Comparison of ENCODE assay signal across 8 cellular contexts in genomic region chr12:132907789-132908144, GRCh38. TPM values are rescaled to one million over a fixed set of nuclear protein-coding genes. Genes with fewer than 3 reads are reported as not detected.
DNase-seq lines count a peak whose midpoint lies in the region; ATAC-seq, FAIRE-seq and TF ChIP-seq lines count a peak whose summit lies in the region.
"Not testable (repeated sequence)": the region's sequence is repeated elsewhere in the genome, so short reads cannot be mapped to it uniquely, and the experiment has no call there.

No MANE protein-coding gene starts in this region.

- H3F3A ChIP-seq in neural cell (ENCODE audit: insufficient read depth, low read length, poor library complexity, severe bottlenecking), result not testable (repeated sequence)

- not testable (repeated sequence) for TF ChIP-seq CTCF in AG10803 (conservative IDR thresholded peaks at IDR 0.05; ENCODE audit: low read length); GM12878 (IDR thresholded peaks at IDR 0.05 in 2 of 3, conservative IDR thresholded peaks at IDR 0.05 in 1 of 3; ENCODE audit: control insufficient read depth in 2 of 3, extremely low read depth in 1 of 3, insufficient read depth in 1 of 3, low read depth in 3 of 3, low read length in 3 of 3); neural cell (IDR thresholded peaks at IDR 0.05; ENCODE audit: poor library complexity, severe bottlenecking)

- peaks cover 12% of the 10 kb centered on the region; the same call in 1 of the 2 replicates for H3K9me3 ChIP-seq in HUES48 (ENCODE audit: control insufficient read depth, insufficient read depth, low read length)
- not testable (repeated sequence) for H3K9me3 ChIP-seq in GM12878 (replicated peaks; ENCODE audit: control insufficient read depth, insufficient read depth, low read length); esophagus (ENCODE audit: control insufficient read depth in 2 of 2, insufficient read depth in 1 of 2, low read depth in 1 of 2, low read length in 1 of 2); neural cell (ENCODE audit: low read length)

- H3K27ac Mint-ChIP-seq in activated CD4-positive, alpha-beta T cell treated with anti-CD3 and anti-CD28 coated beads, Interleukin-2, amount 10 ng/mL, durations not matched to agents 24 days and 14 days, result peak overlapping the region; percentile 89
- peak overlapping the region in 4 of 6 donors; percentile 77 to 98 (median 84) for H3K27ac Mint-ChIP-seq in immature natural killer cell
- peak overlapping the region; percentile 40 for H3K27ac Mint-ChIP-seq in stimulated activated naive CD8-positive, alpha-beta T cell treated with anti-CD3 and anti-CD28 coated beads, Interleukin-15, Interleukin-2, amounts not matched to agents 100 ng/mL and 50 ng/mL, for 24 hours

- not testable (repeated sequence) for DNase-seq in AG10803 (ENCODE audit: low read depth); activated CD4-positive, alpha-beta T cell treated with anti-CD3 and anti-CD28 coated beads, Interleukin-2, amount 10 ng/mL, durations not matched to agents 24 days and 14 days; GM12878 (ENCODE audit: low read depth, low spot score); immature natural killer cell

- H3K4me2 ChIP-seq in GM12878 (ENCODE audit: control insufficient read depth, insufficient read depth) (peak overlapping the region; percentile 49; the same call in 1 of the 2 replicates), neural cell (ENCODE audit: low read length) (peak overlapping the region; percentile 30)

- not testable (repeated sequence) for TF ChIP-seq EP300 in GM12878 (IDR thresholded peaks at IDR 0.05; ENCODE audit: borderline replicate concordance in 1 of 2, control insufficient read depth in 1 of 2, low read depth in 2 of 2, low read length in 2 of 2); neural cell (conservative IDR thresholded peaks at IDR 0.05; ENCODE audit: poor library complexity, severe bottlenecking)

- FAIRE-seq in GM12878 (lab: Jason Lieb, UNC), result not testable (repeated sequence)

- peaks cover 12% of the 10 kb centered on the region for H3K27me3 ChIP-seq in HUES48 (ENCODE audit: control insufficient read depth, insufficient read depth, low read length)
- H3K27me3 ChIP-seq in GM12878 (replicated peaks in 1 of 2; ENCODE audit: control insufficient read depth in 2 of 2, insufficient read depth in 2 of 2, low read length in 1 of 2); esophagus (ENCODE audit: control insufficient read depth in 1 of 2, insufficient read depth in 2 of 2, low read length in 2 of 2); neural cell (ENCODE audit: insufficient read depth, low read depth, low read length): not testable (repeated sequence)

- H3K36me3 Mint-ChIP-seq in activated CD4-positive, alpha-beta T cell treated with anti-CD3 and anti-CD28 coated beads, Interleukin-2, amount 10 ng/mL, durations not matched to agents 24 days and 14 days (ENCODE audit: low read depth), result peaks cover 15% of the 10 kb centered on the region
- not testable (repeated sequence) for H3K36me3 Mint-ChIP-seq in immature natural killer cell
- peaks cover 18% of the 10 kb centered on the region for H3K36me3 Mint-ChIP-seq in stimulated activated naive CD8-positive, alpha-beta T cell treated with anti-CD3 and anti-CD28 coated beads, Interleukin-15, Interleukin-2, amounts not matched to agents 100 ng/mL and 50 ng/mL, for 24 hours (ENCODE audit: low read depth)

- BruUV-seq in GM12878 (replicated peaks; lab: Mats Ljungman, UMichigan), result not testable (repeated sequence)

- peak overlapping the region; percentile 89 for H3K4me3 Mint-ChIP-seq in activated CD4-positive, alpha-beta T cell treated with anti-CD3 and anti-CD28 coated beads, Interleukin-2, amount 10 ng/mL, durations not matched to agents 24 days and 14 days
- H3K4me3 Mint-ChIP-seq in immature natural killer cell, result peak overlapping the region; percentile 79 to 98 (median 94)
- peak overlapping the region; percentile 83 for H3K4me3 Mint-ChIP-seq in stimulated activated naive CD8-positive, alpha-beta T cell treated with anti-CD3 and anti-CD28 coated beads, Interleukin-15, Interleukin-2, amounts not matched to agents 100 ng/mL and 50 ng/mL, for 24 hours

- not testable (repeated sequence) for H3K79me2 ChIP-seq in GM12878 (ENCODE audit: control insufficient read depth, insufficient read depth, low read length); neural cell (replicated peaks; ENCODE audit: insufficient read depth, low read length)

- not testable (repeated sequence) for H3K4me1 Mint-ChIP-seq in activated CD4-positive, alpha-beta T cell treated with anti-CD3 and anti-CD28 coated beads, Interleukin-2, amount 10 ng/mL, durations not matched to agents 24 days and 14 days
- peaks cover 19 to 24% of the 10 kb centered on the region in 2 donors for H3K4me1 Mint-ChIP-seq in immature natural killer cell
- H3K4me1 Mint-ChIP-seq in stimulated activated naive CD8-positive, alpha-beta T cell treated with anti-CD3 and anti-CD28 coated beads, Interleukin-15, Interleukin-2, amounts not matched to agents 100 ng/mL and 50 ng/mL, for 24 hours (ENCODE audit: low read depth), result peaks cover 17% of the 10 kb centered on the region

- H3K9ac ChIP-seq in HUES48 (ENCODE audit: low read depth, low read length); GM12878 (ENCODE audit: control insufficient read depth, insufficient read depth, low read length): not testable (repeated sequence)
- peak overlapping the region; percentile 84 for H3K9ac ChIP-seq in neural cell (ENCODE audit: low read length)

- POLR2A ChIA-PET in GM12878 (lab: Charles Lee), result not testable (repeated sequence)

- H3K27ac ChIP-seq in HUES48 (ENCODE audit: low read depth, low read length); GM12878 (ENCODE audit: control insufficient read depth, insufficient read depth): not testable (repeated sequence)
- H3K27ac ChIP-seq in esophagus (ENCODE audit: low read depth in 2 of 2, low read length in 1 of 2), result peak overlapping the region; percentile 15 to 73
- H3K27ac ChIP-seq in neural cell (ENCODE audit: low read length), result peak overlapping the region; percentile 87

- not testable (repeated sequence) for H3K36me3 ChIP-seq in HUES48 (ENCODE audit: control insufficient read depth, insufficient read depth, low read length); GM12878 (ENCODE audit: control insufficient read depth in 2 of 2, insufficient read depth in 2 of 2, low read length in 1 of 2); esophagus (ENCODE audit: control insufficient read depth in 2 of 2, insufficient read depth in 2 of 2, low read length in 1 of 2); neural cell (ENCODE audit: insufficient read depth, low read length)

- H2AFZ ChIP-seq in GM12878 (ENCODE audit: control insufficient read depth, low read depth, low read length) (0 out of 2 replicates have a peak overlapping the region, but pooled peaks have one; percentile 64), neural cell (ENCODE audit: low read depth, low read length) (peak overlapping the region; percentile 95)

- not testable (repeated sequence) for H4K20me1 ChIP-seq in GM12878 (ENCODE audit: control insufficient read depth, insufficient read depth); neural cell (ENCODE audit: insufficient read depth)

- H3K27me3 Mint-ChIP-seq in activated CD4-positive, alpha-beta T cell treated with anti-CD3 and anti-CD28 coated beads, Interleukin-2, amount 10 ng/mL, durations not matched to agents 24 days and 14 days, result not testable (repeated sequence)
- H3K27me3 Mint-ChIP-seq in immature natural killer cell (ENCODE audit: low read depth in 3 of 3), result peaks cover 17 to 26% (median 21%) of the 10 kb centered on the region in 3 donors
- H3K27me3 Mint-ChIP-seq in stimulated activated naive CD8-positive, alpha-beta T cell treated with anti-CD3 and anti-CD28 coated beads, Interleukin-15, Interleukin-2, amounts not matched to agents 100 ng/mL and 50 ng/mL, for 24 hours, result peaks cover 11% of the 10 kb centered on the region

- CTCF ChIA-PET in GM12878 (lab: Yijun Ruan, JAX), result not testable (repeated sequence)

- H3K4me1 ChIP-seq in HUES48 (ENCODE audit: control insufficient read depth, insufficient read depth, low read length); GM12878 (ENCODE audit: control insufficient read depth, insufficient read depth, low read length); esophagus (ENCODE audit: control insufficient read depth in 2 of 2, insufficient read depth in 2 of 2, low read length in 1 of 2): not testable (repeated sequence)

- TF ChIP-seq POLR2A in GM12878 (IDR thresholded peaks at IDR 0.05; ENCODE audit: low read depth, low read length), result not testable (repeated sequence)

- not testable (repeated sequence) for TF ChIP-seq RAD21 in GM12878 (IDR thresholded peaks at IDR 0.05; ENCODE audit: insufficient read depth, low read depth, low read length); neural cell (conservative IDR thresholded peaks at IDR 0.05)

- SMC1A ChIA-PET in GM12878 (lab: Charles Lee; ENCODE audit: uncharacterized antibody, unreplicated experiment), result not testable (repeated sequence)

- H3K9me3 Mint-ChIP-seq in activated CD4-positive, alpha-beta T cell treated with anti-CD3 and anti-CD28 coated beads, Interleukin-2, amount 10 ng/mL, durations not matched to agents 24 days and 14 days, result not testable (repeated sequence)
- peaks cover 4 to 29% (median 13%) of the 10 kb centered on the region in 6 donors for H3K9me3 Mint-ChIP-seq in immature natural killer cell
- peaks cover 13% of the 10 kb centered on the region for H3K9me3 Mint-ChIP-seq in stimulated activated naive CD8-positive, alpha-beta T cell treated with anti-CD3 and anti-CD28 coated beads, Interleukin-15, Interleukin-2, amounts not matched to agents 100 ng/mL and 50 ng/mL, for 24 hours

- intact Hi-C loops in activated CD4-positive, alpha-beta T cell treated with anti-CD3 and anti-CD28 coated beads, Interleukin-2, amount 10 ng/mL, durations not matched to agents 24 days and 14 days (cut with micrococcal nuclease), result loop anchor here (1.0 to 2.0 kb wide), 8 partner anchors 20 to 223 kb away; partner anchors contain the start of genes ANKLE2, CHFR, ZNF10 and ZNF140
- intact Hi-C loops in GM12878 (cut with micrococcal nuclease; ENCODE audit: unreplicated experiment), result not testable (repeated sequence)

- RAD21 ChIA-PET in GM12878 (lab: Charles Lee; ENCODE audit: unreplicated experiment), result not testable (repeated sequence)

- in situ Hi-C loops in GM12878 (cut with MboI), result not testable (repeated sequence)

- peak overlapping the region; percentile 75 for H3K4me3 ChIP-seq in AG10803 (ENCODE audit: low read length)
- peak overlapping the region; percentile 71 for H3K4me3 ChIP-seq in HUES48 (ENCODE audit: low read depth, low read length)
- H3K4me3 ChIP-seq in GM12878, result not testable (repeated sequence)
- H3K4me3 ChIP-seq in esophagus (ENCODE audit: low read depth in 1 of 2, low read length in 2 of 2), result peak overlapping the region; percentile 54 to 55
- H3K4me3 ChIP-seq in neural cell (ENCODE audit: low read length), result peak overlapping the region; percentile 96

- not testable (repeated sequence) for H3K9me2 ChIP-seq in neural cell (ENCODE audit: insufficient read depth, low read length)

- 20% methylated on average over 18 of the region's 23 CpGs for WGBS in GM12878 (ENCODE audit: insufficient coverage, insufficient replicate concordance, low lambda C conversion rate, missing lambda C conversion rate)
- 8 to 13% methylated on average over 22 to 23 of the region's 23 CpGs for WGBS in esophagus, 2 donors

- not testable (repeated sequence) for ATAC-seq in GM12878

RNA-seq across cellular contexts. Expression of gene CHFR, which starts 20.4 kb away (rescaled TPM):
- total RNA-seq in activated CD4-positive, alpha-beta T cell treated with anti-CD3 and anti-CD28 coated beads, Interleukin-2, amount 10 ng/mL, durations not matched to agents 24 days and 14 days, result 52.9 and 60.7 TPM in 2 replicates
- 140 and 141 TPM in 2 replicates for total RNA-seq in GM12878 (2013; cell fraction: nucleolus; rRNA removed)
- total RNA-seq in GM12878 (2014; rRNA removed) (33.6 and 42.0 TPM in 2 replicates), GM12878 (2014; rRNA removed; fragmentation: Illumina TruSeq; extraction: Trizol) (26.3 and 28.8 TPM in 2 replicates), GM12878 (2021) (40.9 and 43.4 TPM in 2 replicates)
- 21.5 TPM for polyA plus RNA-seq in GM12878 (2011; ENCODE audit: low read depth)
- polyA plus RNA-seq in GM12878 (2011; rRNA removed) (49.4 and 50.1 TPM in 2 replicates), GM12878 (2014; fragmentation: Illumina TruSeq; extraction: Trizol) (30.8 and 40.0 TPM in 2 replicates), GM12878 (2014; fragmentation: Nextera tagmentation; extraction: Ambion mirVana) (1 to 10 TPM; 1.1 to 2.1 TPM), GM12878 (2014; rRNA removed) (45.1 and 47.3 TPM in 2 replicates), GM12878 (2016; fragmentation: Nextera tagmentation; extraction: Ambion mirVana) (10 to 100 TPM; 21.1 to 23.7 TPM), esophagus (10 to 100 TPM; 20.4 to 30.2 TPM), immature natural killer cell (10 to 100 TPM; 28.9 to 66.5 (median 31.5) TPM), neural cell (88.4 and 89.3 TPM in 2 replicates)
- polyA plus RNA-seq in GM12878 (2011; cell fraction: cytosol; rRNA removed), result 51.2 and 54.2 TPM in 2 replicates
- 101 and 133 TPM in 2 replicates for polyA plus RNA-seq in GM12878 (2011; cell fraction: nucleus; rRNA removed)
- 25.6 and 31.4 TPM in 2 replicates for polyA plus RNA-seq in GM12878 (2012)
- 68.3 and 97.3 TPM in 2 replicates for polyA minus RNA-seq in GM12878 (2011; rRNA and poly(A)+ RNA removed)
- polyA minus RNA-seq in GM12878 (2011; cell fraction: cytosol; rRNA and poly(A)+ RNA removed), result 19.2 and 20.4 TPM in 2 replicates
- polyA minus RNA-seq in GM12878 (2011; cell fraction: nucleus; rRNA and poly(A)+ RNA removed), result 27.9 and 59.0 TPM in 2 replicates
- 56.7 and 63.8 TPM in 2 replicates for polyA minus RNA-seq in neural cell

RNA-seq across cellular contexts. Expression of gene ZNF605, which starts 48.3 kb away (rescaled TPM):
- total RNA-seq in activated CD4-positive, alpha-beta T cell treated with anti-CD3 and anti-CD28 coated beads, Interleukin-2, amount 10 ng/mL, durations not matched to agents 24 days and 14 days, result 6.6 and 7.6 TPM in 2 replicates
- total RNA-seq in GM12878 (2013; cell fraction: nucleolus; rRNA removed), result 61.2 and 76.3 TPM in 2 replicates
- total RNA-seq in GM12878 (2014; rRNA removed), result 2.9 and 3.1 TPM in 2 replicates
- 3.8 and 5.4 TPM in 2 replicates for total RNA-seq in GM12878 (2014; rRNA removed; fragmentation: Illumina TruSeq; extraction: Trizol)
- total RNA-seq in GM12878 (2021), result 3.6 and 3.8 TPM in 2 replicates
- 2.5 TPM for polyA plus RNA-seq in GM12878 (2011; ENCODE audit: low read depth)
- 4.8 and 10.1 TPM in 2 replicates for polyA plus RNA-seq in GM12878 (2011; rRNA removed)
- polyA plus RNA-seq in GM12878 (2011; cell fraction: cytosol; rRNA removed), result 0.93 and 1.2 TPM in 2 replicates
- 9.0 and 12.3 TPM in 2 replicates for polyA plus RNA-seq in GM12878 (2011; cell fraction: nucleus; rRNA removed)
- 2.3 and 3.4 TPM in 2 replicates for polyA plus RNA-seq in GM12878 (2012)
- polyA plus RNA-seq in GM12878 (2014; fragmentation: Illumina TruSeq; extraction: Trizol), result 3.3 and 3.7 TPM in 2 replicates
- 1 to 10 TPM in 1 of 2 experiments, under 1 TPM in 1; 0.95 to 1.3 TPM for polyA plus RNA-seq in GM12878 (2014; fragmentation: Nextera tagmentation; extraction: Ambion mirVana)
- polyA plus RNA-seq in GM12878 (2014; rRNA removed), result 2.0 and 2.1 TPM in 2 replicates
- polyA plus RNA-seq in GM12878 (2016; fragmentation: Nextera tagmentation; extraction: Ambion mirVana), result 1 to 10 TPM; 1.5 to 1.6 TPM
- 2.4 and 3.0 TPM in 2 replicates for polyA minus RNA-seq in GM12878 (2011; rRNA and poly(A)+ RNA removed)
- polyA minus RNA-seq in GM12878 (2011; cell fraction: cytosol; rRNA and poly(A)+ RNA removed), result 1.2 and 1.9 TPM in 2 replicates
- 2.8 and 6.3 TPM in 2 replicates for polyA minus RNA-seq in GM12878 (2011; cell fraction: nucleus; rRNA and poly(A)+ RNA removed)
- 1 to 10 TPM; 1.9 to 4.3 TPM for polyA plus RNA-seq in esophagus
- polyA plus RNA-seq in immature natural killer cell, result 1 to 10 TPM in 1 of 3 donors, under 1 TPM in 1, not detected in 1; 0.92 to 1.6 TPM
- 18.6 and 22.6 TPM in 2 replicates for polyA plus RNA-seq in neural cell
- polyA minus RNA-seq in neural cell, result 31.7 and 38.4 TPM in 2 replicates
